Comparison of ENCODE assay signal across 2 cellular contexts in genomic region chr1:223836586-223836985, GRCh38.
TF ChIP-seq lines count a peak whose summit lies in the region.

No MANE protein-coding gene starts in this region.

TF ChIP-seq in SK-N-SH, 30 proteins besides CTCF, POLR2A, EP300 and RAD21 (continued from another document):
- TF ChIP-seq, protein P1, sequence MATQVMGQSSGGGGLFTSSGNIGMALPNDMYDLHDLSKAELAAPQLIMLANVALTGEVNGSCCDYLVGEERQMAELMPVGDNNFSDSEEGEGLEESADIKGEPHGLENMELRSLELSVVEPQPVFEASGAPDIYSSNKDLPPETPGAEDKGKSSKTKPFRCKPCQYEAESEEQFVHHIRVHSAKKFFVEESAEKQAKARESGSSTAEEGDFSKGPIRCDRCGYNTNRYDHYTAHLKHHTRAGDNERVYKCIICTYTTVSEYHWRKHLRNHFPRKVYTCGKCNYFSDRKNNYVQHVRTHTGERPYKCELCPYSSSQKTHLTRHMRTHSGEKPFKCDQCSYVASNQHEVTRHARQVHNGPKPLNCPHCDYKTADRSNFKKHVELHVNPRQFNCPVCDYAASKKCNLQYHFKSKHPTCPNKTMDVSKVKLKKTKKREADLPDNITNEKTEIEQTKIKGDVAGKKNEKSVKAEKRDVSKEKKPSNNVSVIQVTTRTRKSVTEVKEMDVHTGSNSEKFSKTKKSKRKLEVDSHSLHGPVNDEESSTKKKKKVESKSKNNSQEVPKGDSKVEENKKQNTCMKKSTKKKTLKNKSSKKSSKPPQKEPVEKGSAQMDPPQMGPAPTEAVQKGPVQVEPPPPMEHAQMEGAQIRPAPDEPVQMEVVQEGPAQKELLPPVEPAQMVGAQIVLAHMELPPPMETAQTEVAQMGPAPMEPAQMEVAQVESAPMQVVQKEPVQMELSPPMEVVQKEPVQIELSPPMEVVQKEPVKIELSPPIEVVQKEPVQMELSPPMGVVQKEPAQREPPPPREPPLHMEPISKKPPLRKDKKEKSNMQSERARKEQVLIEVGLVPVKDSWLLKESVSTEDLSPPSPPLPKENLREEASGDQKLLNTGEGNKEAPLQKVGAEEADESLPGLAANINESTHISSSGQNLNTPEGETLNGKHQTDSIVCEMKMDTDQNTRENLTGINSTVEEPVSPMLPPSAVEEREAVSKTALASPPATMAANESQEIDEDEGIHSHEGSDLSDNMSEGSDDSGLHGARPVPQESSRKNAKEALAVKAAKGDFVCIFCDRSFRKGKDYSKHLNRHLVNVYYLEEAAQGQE (IDR thresholded peaks at IDR 0.05; ENCODE audit: low read depth, low read length) = no peak
- no peak for TF ChIP-seq ELF1 (IDR thresholded peaks at IDR 0.05)
- no peak for TF ChIP-seq SIN3A (IDR thresholded peaks at IDR 0.05; ENCODE audit: borderline replicate concordance, low read depth, low read length)
- no peak for TF ChIP-seq TAF1 (IDR thresholded peaks at IDR 0.05; ENCODE audit: borderline replicate concordance, low read depth, low read length)
- no peak for TF ChIP-seq JUND (IDR thresholded peaks at IDR 0.05)
- TF ChIP-seq YY1 (IDR thresholded peaks at IDR 0.05; ENCODE audit: low read depth) = no peak
- no peak for TF ChIP-seq TCF12 (IDR thresholded peaks at IDR 0.05)
- TF ChIP-seq GATA2 (CRISPR knock-in tag; IDR thresholded peaks at IDR 0.05) = no peak
- no peak for TF ChIP-seq EZH2phosphoT487 (IDR thresholded peaks at IDR 0.05; ENCODE audit: borderline replicate concordance, low read depth)
- no peak for TF ChIP-seq SMC3 (IDR thresholded peaks at IDR 0.05; ENCODE audit: low read depth, low read length)
- TF ChIP-seq, protein P2, sequence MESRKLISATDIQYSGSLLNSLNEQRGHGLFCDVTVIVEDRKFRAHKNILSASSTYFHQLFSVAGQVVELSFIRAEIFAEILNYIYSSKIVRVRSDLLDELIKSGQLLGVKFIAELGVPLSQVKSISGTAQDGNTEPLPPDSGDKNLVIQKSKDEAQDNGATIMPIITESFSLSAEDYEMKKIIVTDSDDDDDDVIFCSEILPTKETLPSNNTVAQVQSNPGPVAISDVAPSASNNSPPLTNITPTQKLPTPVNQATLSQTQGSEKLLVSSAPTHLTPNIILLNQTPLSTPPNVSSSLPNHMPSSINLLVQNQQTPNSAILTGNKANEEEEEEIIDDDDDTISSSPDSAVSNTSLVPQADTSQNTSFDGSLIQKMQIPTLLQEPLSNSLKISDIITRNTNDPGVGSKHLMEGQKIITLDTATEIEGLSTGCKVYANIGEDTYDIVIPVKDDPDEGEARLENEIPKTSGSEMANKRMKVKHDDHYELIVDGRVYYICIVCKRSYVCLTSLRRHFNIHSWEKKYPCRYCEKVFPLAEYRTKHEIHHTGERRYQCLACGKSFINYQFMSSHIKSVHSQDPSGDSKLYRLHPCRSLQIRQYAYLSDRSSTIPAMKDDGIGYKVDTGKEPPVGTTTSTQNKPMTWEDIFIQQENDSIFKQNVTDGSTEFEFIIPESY (IDR thresholded peaks at IDR 0.05; ENCODE audit: borderline replicate concordance, low read depth) = no peak

TF ChIP-seq in SK-N-SH treated with all-trans-retinoic acid at 6 μM for 48 hours, 23 proteins besides CTCF, POLR2A, EP300 and RAD21 (continued from another document):
- TF ChIP-seq CREB5 (CRISPR knock-in tag; IDR thresholded peaks at IDR 0.05; ENCODE audit: low read depth) (no peak), ZNF8 (CRISPR knock-in tag; IDR thresholded peaks at IDR 0.05) (no peak), TCF4 (CRISPR knock-in tag; IDR thresholded peaks at IDR 0.05; ENCODE audit: borderline replicate concordance) (no peak), ZFP3 (CRISPR knock-in tag; IDR thresholded peaks at IDR 0.05) (no peak), OSR1 (CRISPR knock-in tag; IDR thresholded peaks at IDR 0.05) (no peak), PATZ1 (CRISPR knock-in tag; IDR thresholded peaks at IDR 0.05; ENCODE audit: borderline replicate concordance) (no peak), RARB (CRISPR knock-in tag; IDR thresholded peaks at IDR 0.05) (no peak), ARNTL (CRISPR knock-in tag; IDR thresholded peaks at IDR 0.05; ENCODE audit: borderline replicate concordance, low read depth) (no peak), ISL1 (CRISPR knock-in tag; IDR thresholded peaks at IDR 0.05) (no peak)
- TF ChIP-seq, protein P3, sequence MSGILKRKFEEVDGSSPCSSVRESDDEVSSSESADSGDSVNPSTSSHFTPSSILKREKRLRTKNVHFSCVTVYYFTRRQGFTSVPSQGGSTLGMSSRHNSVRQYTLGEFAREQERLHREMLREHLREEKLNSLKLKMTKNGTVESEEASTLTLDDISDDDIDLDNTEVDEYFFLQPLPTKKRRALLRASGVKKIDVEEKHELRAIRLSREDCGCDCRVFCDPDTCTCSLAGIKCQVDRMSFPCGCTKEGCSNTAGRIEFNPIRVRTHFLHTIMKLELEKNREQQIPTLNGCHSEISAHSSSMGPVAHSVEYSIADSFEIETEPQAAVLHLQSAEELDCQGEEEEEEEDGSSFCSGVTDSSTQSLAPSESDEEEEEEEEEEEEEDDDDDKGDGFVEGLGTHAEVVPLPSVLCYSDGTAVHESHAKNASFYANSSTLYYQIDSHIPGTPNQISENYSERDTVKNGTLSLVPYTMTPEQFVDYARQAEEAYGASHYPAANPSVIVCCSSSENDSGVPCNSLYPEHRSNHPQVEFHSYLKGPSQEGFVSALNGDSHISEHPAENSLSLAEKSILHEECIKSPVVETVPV (CRISPR knock-in tag; IDR thresholded peaks at IDR 0.05) = no peak
- TF ChIP-seq, protein P4, sequence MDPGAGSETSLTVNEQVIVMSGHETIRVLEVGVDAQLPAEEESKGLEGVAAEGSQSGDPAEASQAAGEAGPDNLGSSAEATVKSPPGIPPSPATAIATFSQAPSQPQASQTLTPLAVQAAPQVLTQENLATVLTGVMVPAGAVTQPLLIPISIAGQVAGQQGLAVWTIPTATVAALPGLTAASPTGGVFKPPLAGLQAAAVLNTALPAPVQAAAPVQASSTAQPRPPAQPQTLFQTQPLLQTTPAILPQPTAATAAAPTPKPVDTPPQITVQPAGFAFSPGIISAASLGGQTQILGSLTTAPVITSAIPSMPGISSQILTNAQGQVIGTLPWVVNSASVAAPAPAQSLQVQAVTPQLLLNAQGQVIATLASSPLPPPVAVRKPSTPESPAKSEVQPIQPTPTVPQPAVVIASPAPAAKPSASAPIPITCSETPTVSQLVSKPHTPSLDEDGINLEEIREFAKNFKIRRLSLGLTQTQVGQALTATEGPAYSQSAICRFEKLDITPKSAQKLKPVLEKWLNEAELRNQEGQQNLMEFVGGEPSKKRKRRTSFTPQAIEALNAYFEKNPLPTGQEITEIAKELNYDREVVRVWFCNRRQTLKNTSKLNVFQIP (CRISPR knock-in tag; IDR thresholded peaks at IDR 0.05; ENCODE audit: borderline replicate concordance, low read depth) = no peak
